ENCODE assay signal across 2 cellular contexts in genomic region chr15:57324590-57324890, GRCh38.
TF ChIP-seq lines count a peak whose summit lies in the region.

No MANE protein-coding gene starts in this region.

TF ChIP-seq in SK-N-SH, 30 proteins besides CTCF, POLR2A, EP300 and RAD21 (continued from another document):
- no peak for TF ChIP-seq USF2 (IDR thresholded peaks at IDR 0.05; ENCODE audit: borderline replicate concordance, low read depth, low read length)
- TF ChIP-seq REST (IDR thresholded peaks at IDR 0.05; ENCODE audit: low read depth, low read length), result no peak
- TF ChIP-seq MXI1 (IDR thresholded peaks at IDR 0.05; ENCODE audit: low read depth, low read length), result no peak
- no peak for TF ChIP-seq USF1 (IDR thresholded peaks at IDR 0.05; ENCODE audit: borderline replicate concordance, low read depth)
- TF ChIP-seq POLR2AphosphoS5 (IDR thresholded peaks at IDR 0.05; ENCODE audit: low read depth, low read length), result no peak
- TF ChIP-seq EZH2phosphoT487 (IDR thresholded peaks at IDR 0.05; ENCODE audit: borderline replicate concordance, low read depth), result no peak
- TF ChIP-seq RXRA (IDR thresholded peaks at IDR 0.05; ENCODE audit: borderline replicate concordance, low read depth), result no peak
- no peak for TF ChIP-seq NRF1 (IDR thresholded peaks at IDR 0.05; ENCODE audit: low read depth, low read length)
- TF ChIP-seq GABPA (IDR thresholded peaks at IDR 0.05; ENCODE audit: low read depth), result no peak

TF ChIP-seq in SK-N-SH treated with all-trans-retinoic acid at 6 μM for 48 hours, 23 proteins besides CTCF, POLR2A, EP300 and RAD21 (continued from another document):
- TF ChIP-seq ZNF70 (CRISPR knock-in tag; IDR thresholded peaks at IDR 0.05), result no peak
- no peak for TF ChIP-seq ARNTL (CRISPR knock-in tag; IDR thresholded peaks at IDR 0.05; ENCODE audit: borderline replicate concordance, low read depth)
- TF ChIP-seq CSDC2 (CRISPR knock-in tag; IDR thresholded peaks at IDR 0.05), result no peak
- no peak for TF ChIP-seq OSR1 (CRISPR knock-in tag; IDR thresholded peaks at IDR 0.05)
- TF ChIP-seq PATZ1 (CRISPR knock-in tag; IDR thresholded peaks at IDR 0.05; ENCODE audit: borderline replicate concordance), result no peak
- TF ChIP-seq CSRNP3 (CRISPR knock-in tag; IDR thresholded peaks at IDR 0.05), result no peak
